In the genomic region with DNA sequence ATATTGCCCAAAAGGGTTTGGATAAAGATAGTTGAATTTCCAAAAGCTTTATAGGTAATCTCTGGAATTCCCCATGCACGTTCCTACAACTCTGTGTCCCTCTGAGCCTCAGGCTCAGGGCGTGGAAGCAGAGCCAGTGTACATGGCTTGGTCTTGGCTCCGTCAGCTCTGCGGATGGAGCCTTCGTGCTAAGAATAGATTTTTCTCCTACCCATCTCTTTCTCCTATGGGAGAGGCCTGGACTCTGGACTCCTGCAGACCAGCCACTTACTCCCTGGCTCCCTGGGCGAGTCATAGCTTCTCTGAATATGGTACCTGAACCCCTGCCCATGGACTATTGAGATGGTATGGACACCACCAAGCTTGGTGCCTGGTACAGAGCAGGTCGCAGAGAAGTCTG, we compare ENCODE assay signal across 19 cellular contexts.
DNase-seq lines count a peak whose midpoint lies in the region; ATAC-seq, FAIRE-seq and TF ChIP-seq lines count a peak whose summit lies in the region.
"Had no signal": no experiment of that assay in that cellular context is flagged by ENCODE, and none has a peak within 500 bp of the region (broad histone marks: within the 10 kb centered on the region; RNA-seq: fewer than 3 reads in every experiment).

No MANE protein-coding gene starts in this region.

- H4K20me1 ChIP-seq in HepG2 (ENCODE audit: insufficient read depth, low read length), result 0 out of 2 replicates have a peak, but pooled peaks cover 4% of the 10 kb centered on the region

- H3K36me3 Mint-ChIP-seq in stimulated activated memory B cell treated with anti-CD40 and anti-IgM and Interleukin-4, amounts not matched to agents 10 μg/mL and 1 μg/mL and 100 μg/mL, for 72 hours, result peaks cover 81% of the 10 kb centered on the region

- H3K4me3 ChIP-seq in HepG2 (replicated peaks in 1 of 3; ENCODE audit: insufficient read depth in 1 of 3, low read depth in 2 of 3, low read length in 3 of 3) (no peak overlapping the region), right lobe of liver (no peak overlapping the region), neuronal stem cell (ENCODE audit: low read length in 2 of 2) (no peak overlapping the region)
- H3K4me3 ChIP-seq: K562 had no signal

- H3K4me1 Mint-ChIP-seq in stimulated activated memory B cell treated with anti-CD40 and anti-IgM and Interleukin-4, amounts not matched to agents 10 μg/mL and 1 μg/mL and 100 μg/mL, for 72 hours, result peaks cover 15% of the 10 kb centered on the region

- no peak overlapping the region for H2AFZ ChIP-seq in HepG2 (ENCODE audit: low read length)
- H2AFZ ChIP-seq in neuronal stem cell (ENCODE audit: low read length), result no peak overlapping the region

- ATAC-seq in HepG2 (no peak; the same call in 2 of the 3 replicates), right lobe of liver (no peak), left ventricle myocardium superior (peak; percentile 96), HG02973 (IDR thresholded peaks at IDR 0.05; ENCODE audit: unreplicated experiment) (no peak)
- no peak for ATAC-seq in stimulated activated memory B cell treated with anti-CD40 and anti-IgM and Interleukin-4, amounts not matched to agents 10 μg/mL and 1 μg/mL and 100 μg/mL, for 72 hours
- ATAC-seq: K562, SK-N-SH treated with all-trans-retinoic acid at 6 μM for 48 hours had no signal

- no peaks in the 10 kb centered on the region for H3K79me1 ChIP-seq in neuronal stem cell (ENCODE audit: low read depth, low read length)

- no peaks in the 10 kb centered on the region for H3K27me3 Mint-ChIP-seq in stimulated activated memory B cell treated with anti-CD40 and anti-IgM and Interleukin-4, amounts not matched to agents 10 μg/mL and 1 μg/mL and 100 μg/mL, for 72 hours

- H3K4me1 ChIP-seq in HepG2 (ENCODE audit: insufficient read depth, low read length) (peaks cover 19% of the 10 kb centered on the region), right lobe of liver (no peaks in the 10 kb centered on the region), neuronal stem cell (ENCODE audit: control insufficient read depth in 2 of 2, insufficient read depth in 1 of 2, low read depth in 1 of 2, low read length in 2 of 2) (peaks cover 4 to 8% of the 10 kb centered on the region in 2 donors)

- no TSS peak for BruUV-seq in HepG2 (replicated peaks; lab: Mats Ljungman, UMichigan)

- POLR2A ChIA-PET in HepG2 (lab: Yijun Ruan, JAX), result no interaction called here

- TF ChIP-seq EP300 in HepG2 (IDR thresholded peaks at IDR 0.05; ENCODE audit: low read depth in 2 of 2, low read length in 2 of 2) (no peak), HepG2 (CRISPR knock-in tag; IDR thresholded peaks at IDR 0.05; ENCODE audit: borderline replicate concordance) (no peak)

- no peak overlapping the region for H3K23ac ChIP-seq in neuronal stem cell (ENCODE audit: low read depth, low read length, poor library complexity)

- H3K9me3 Mint-ChIP-seq in stimulated activated memory B cell treated with anti-CD40 and anti-IgM and Interleukin-4, amounts not matched to agents 10 μg/mL and 1 μg/mL and 100 μg/mL, for 72 hours, result peaks cover 5% of the 10 kb centered on the region

- in situ Hi-C loops in HepG2 (cut with HindIII; ENCODE audit: extremely low pct_ligation_motif_present, low pct_unique_long_range_greater_than_20kb), result no loop called here

- H2BK12ac ChIP-seq in neuronal stem cell (ENCODE audit: low read length), result no peak overlapping the region

- H3K36me3 ChIP-seq in HepG2 (replicated peaks in 1 of 2; ENCODE audit: control insufficient read depth in 1 of 2, insufficient read depth in 2 of 2, low read length in 2 of 2) (peaks cover 5 to 23% of the 10 kb centered on the region in 2 experiments; a peak in 4 of 5 replicates), right lobe of liver (peaks cover 0 to 1% (median 0%) of the 10 kb centered on the region in 4 donors), neuronal stem cell (replicated peaks in 1 of 2; ENCODE audit: control insufficient read depth in 2 of 2, insufficient read depth in 2 of 2, low read length in 2 of 2) (peaks cover 0 to 7% of the 10 kb centered on the region in 2 donors)

- DNase-seq in HepG2 (ENCODE audit: low spot score) (no peak), right lobe of liver (no peak), left ventricle myocardium superior (peak; percentile 47), neuronal stem cell (ENCODE audit: low spot score) (no peak), GM03348 (ENCODE audit: low spot score) (no peak)
- DNase-seq: MM.1S, NCI-H1048, NCI-H1436 treated with DMSO at 0.1 percent for 48 hours, NCI-H1930, NCI-H748 treated with DMSO at 0.1 percent for 48 hours had no signal

- TF ChIP-seq POLR2A in HepG2 (IDR thresholded peaks at IDR 0.05; ENCODE audit: insufficient read depth in 1 of 2, low read depth in 2 of 2, low read length in 2 of 2) (no peak), right lobe of liver (IDR thresholded peaks at IDR 0.05) (no peak)

- no peaks in the 10 kb centered on the region for H3K79me2 ChIP-seq in HepG2 (ENCODE audit: insufficient read depth, low read length)

- H3K4me2 ChIP-seq in HepG2 (ENCODE audit: low read depth, low read length) (no peak overlapping the region), neuronal stem cell (ENCODE audit: insufficient read depth, low read length, poor library complexity, severe bottlenecking) (no peak overlapping the region)

- no peak overlapping the region for H3K14ac ChIP-seq in neuronal stem cell (ENCODE audit: low read length)

- WGBS in HepG2 (ENCODE audit: low lambda C conversion rate), result 97% methylated on average over 7 of the region's 7 CpGs
- 94% methylated on average over 6 of the region's 7 CpGs for WGBS in right lobe of liver (ENCODE audit: insufficient coverage, low coverage, low lambda C conversion rate, missing lambda C conversion rate)
- WGBS in neuronal stem cell (ENCODE audit: extremely low coverage in 2 of 2, insufficient read length in 2 of 2, insufficient replicate concordance in 1 of 2), 2 donors, result no CpG with 5 or more reads among the region's 7 CpGs

- no peak overlapping the region for H2BK5ac ChIP-seq in neuronal stem cell (ENCODE audit: low read length)

- no peak overlapping the region for H4K8ac ChIP-seq in neuronal stem cell (ENCODE audit: low read depth, low read length)

- H3K4ac ChIP-seq in neuronal stem cell (ENCODE audit: low read length), result no peak overlapping the region

- H2BK120ac ChIP-seq in neuronal stem cell (ENCODE audit: low read depth, low read length), result no peak overlapping the region

- H4K91ac ChIP-seq in neuronal stem cell (ENCODE audit: low read depth, low read length, poor library complexity), result no peak overlapping the region

- no peak for FAIRE-seq in HepG2 (lab: Jason Lieb, UNC)
- FAIRE-seq: G401.6, GM18507, H54, K562 had no signal

- peak overlapping the region; percentile 93 for H2AK5ac ChIP-seq in neuronal stem cell (ENCODE audit: low read depth, low read length)

- peak overlapping the region; percentile 15 for H3K18ac ChIP-seq in neuronal stem cell (ENCODE audit: low read length)

- H3K9me3 ChIP-seq in HepG2 (ENCODE audit: low read length) (no peaks in the 10 kb centered on the region), right lobe of liver (no peaks in the 10 kb centered on the region), neuronal stem cell (replicated peaks in 1 of 2; ENCODE audit: control insufficient read depth in 2 of 2, insufficient read depth in 1 of 2, low read depth in 1 of 2, low read length in 2 of 2) (peaks cover 0 to 11% of the 10 kb centered on the region in 2 donors)

- no peak overlapping the region for H3K27ac ChIP-seq in HepG2 (ENCODE audit: extremely low read length, insufficient read depth, low read length)
- H3K27ac ChIP-seq in right lobe of liver, result no peak overlapping the region
- no peak overlapping the region for H3K27ac ChIP-seq in neuronal stem cell (replicated peaks; ENCODE audit: low read length)
- H3K27ac ChIP-seq: C4-2B, RWPE1 had no signal

- CTCF ChIA-PET in HepG2 (lab: Yijun Ruan, JAX; ENCODE audit: low intra/inter-chr PET ratio, low total read pairs), result no interaction called here

- no peak overlapping the region for H3K27ac Mint-ChIP-seq in stimulated activated memory B cell treated with anti-CD40 and anti-IgM and Interleukin-4, amounts not matched to agents 10 μg/mL and 1 μg/mL and 100 μg/mL, for 72 hours

- H3K9ac ChIP-seq in HepG2 (ENCODE audit: insufficient read depth, low read depth, low read length) (no peak overlapping the region), neuronal stem cell (ENCODE audit: low read depth, low read length, poor library complexity) (no peak overlapping the region)

- H2BK15ac ChIP-seq in neuronal stem cell (ENCODE audit: low read length), result no peak overlapping the region

- no peak for TF ChIP-seq RAD21 in HepG2 (CRISPR knock-in tag; IDR thresholded peaks at IDR 0.05)

- no peak overlapping the region for H3K4me3 Mint-ChIP-seq in stimulated activated memory B cell treated with anti-CD40 and anti-IgM and Interleukin-4, amounts not matched to agents 10 μg/mL and 1 μg/mL and 100 μg/mL, for 72 hours

- intact Hi-C loops in HepG2 (cut with micrococcal nuclease; ENCODE audit: unreplicated experiment), result no loop called here
- intact Hi-C loops in right lobe of liver (cut with DNase I), result no loop called here
- intact Hi-C loops in left ventricle myocardium superior (cut with micrococcal nuclease), result no loop called here

- TF ChIP-seq CTCF in HepG2 (CRISPR knock-in tag; IDR thresholded peaks at IDR 0.05) (no peak), right lobe of liver (IDR thresholded peaks at IDR 0.05) (no peak)

- H3K27me3 ChIP-seq in HepG2 (ENCODE audit: control insufficient read depth in 1 of 2, insufficient read depth in 2 of 2, low read length in 2 of 2), result no peaks in the 10 kb centered on the region
- no peaks in the 10 kb centered on the region for H3K27me3 ChIP-seq in right lobe of liver
- no peaks in the 10 kb centered on the region for H3K27me3 ChIP-seq in neuronal stem cell (ENCODE audit: control insufficient read depth in 3 of 3, insufficient read depth in 3 of 3, low read depth in 1 of 3, low read length in 3 of 3)

TF ChIP-seq in HepG2, 621 proteins besides CTCF, POLR2A, EP300 and RAD21:
- TF ChIP-seq, protein P1, sequence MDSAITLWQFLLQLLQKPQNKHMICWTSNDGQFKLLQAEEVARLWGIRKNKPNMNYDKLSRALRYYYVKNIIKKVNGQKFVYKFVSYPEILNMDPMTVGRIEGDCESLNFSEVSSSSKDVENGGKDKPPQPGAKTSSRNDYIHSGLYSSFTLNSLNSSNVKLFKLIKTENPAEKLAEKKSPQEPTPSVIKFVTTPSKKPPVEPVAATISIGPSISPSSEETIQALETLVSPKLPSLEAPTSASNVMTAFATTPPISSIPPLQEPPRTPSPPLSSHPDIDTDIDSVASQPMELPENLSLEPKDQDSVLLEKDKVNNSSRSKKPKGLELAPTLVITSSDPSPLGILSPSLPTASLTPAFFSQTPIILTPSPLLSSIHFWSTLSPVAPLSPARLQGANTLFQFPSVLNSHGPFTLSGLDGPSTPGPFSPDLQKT (CRISPR knock-in tag; IDR thresholded peaks at IDR 0.05; ENCODE audit: borderline replicate concordance), result no peak
- no peak for TF ChIP-seq ZNF383 (CRISPR knock-in tag; IDR thresholded peaks at IDR 0.05; ENCODE audit: borderline replicate concordance)
- TF ChIP-seq FOSL2 (CRISPR knock-in tag; IDR thresholded peaks at IDR 0.05), result 0 out of 2 replicates have a peak, but pooled peaks have one; percentile 24
- TF ChIP-seq ZNF335 (CRISPR knock-in tag; IDR thresholded peaks at IDR 0.05), result no peak
TF ChIP-seq in HepG2: peak in this region for 1.
